Comparison of ENCODE assay signal across 1 cellular context in genomic region chr5:15009420-15009819, GRCh38.
TF ChIP-seq lines count a peak whose summit lies in the region.

No MANE protein-coding gene starts in this region.

TF ChIP-seq in HEK293, 187 proteins besides CTCF, POLR2A, EP300 and RAD21 (continued from another document and continues in another):
- 0 out of 2 replicates have a peak, but pooled peaks have one; percentile 13 for TF ChIP-seq ZNF398 (tag by site-specific recombination; IDR thresholded peaks at IDR 0.05)
- TF ChIP-seq ZSCAN30 (tag by site-specific recombination; IDR thresholded peaks at IDR 0.05), result peak; percentile 60; the same call in 1 of the 2 replicates
- TF ChIP-seq ZBTB26 (tag by site-specific recombination; optimal IDR thresholded peaks at IDR 0.05), result no peak
- no peak for TF ChIP-seq ZNF266 (tag by site-specific recombination; IDR thresholded peaks at IDR 0.05; ENCODE audit: low read depth)
- no peak for TF ChIP-seq ZNF76 (tag by site-specific recombination; IDR thresholded peaks at IDR 0.05; ENCODE audit: borderline replicate concordance, low read depth)
- no peak for TF ChIP-seq ZNF791 (tag by site-specific recombination; IDR thresholded peaks at IDR 0.05)
- no peak for TF ChIP-seq ZNF707 (tag by site-specific recombination; IDR thresholded peaks at IDR 0.05)
- TF ChIP-seq ZNF133 (tag by site-specific recombination; IDR thresholded peaks at IDR 0.05), result no peak
- TF ChIP-seq GLIS2 (tag by site-specific recombination; IDR thresholded peaks at IDR 0.05), result peak; percentile 47; the same call in 1 of the 2 replicates
- TF ChIP-seq ZFP69B (tag by site-specific recombination; IDR thresholded peaks at IDR 0.05), result 0 out of 2 replicates have a peak, but pooled peaks have one; percentile 16
- TF ChIP-seq PATZ1 (tag by site-specific recombination; IDR thresholded peaks at IDR 0.05), result peak; percentile 58; the same call in 1 of the 2 replicates
- peak; percentile 91 for TF ChIP-seq SP7 (tag by site-specific recombination; IDR thresholded peaks at IDR 0.05)
- no peak for TF ChIP-seq MYNN (tag by site-specific recombination; IDR thresholded peaks at IDR 0.05; ENCODE audit: borderline replicate concordance)
- no peak for TF ChIP-seq REST (tag by site-specific recombination; IDR thresholded peaks at IDR 0.05)
- TF ChIP-seq PRDM4 (tag by site-specific recombination; IDR thresholded peaks at IDR 0.05), result peak; percentile 77
- TF ChIP-seq ZNF660 (tag by site-specific recombination; IDR thresholded peaks at IDR 0.05), result peak; percentile 95
- no peak for TF ChIP-seq BCL11B (tag by site-specific recombination; IDR thresholded peaks at IDR 0.05; ENCODE audit: low read depth)
- TF ChIP-seq BCL6B (tag by site-specific recombination; IDR thresholded peaks at IDR 0.05), result peak; percentile 47; the same call in 1 of the 2 replicates
- no peak for TF ChIP-seq ZNF169 (tag by site-specific recombination; IDR thresholded peaks at IDR 0.05)
- TF ChIP-seq ZNF10 (tag by site-specific recombination; IDR thresholded peaks at IDR 0.05), result no peak
- peak; percentile 76; the same call in 1 of the 2 replicates for TF ChIP-seq ZNF626 (tag by site-specific recombination; IDR thresholded peaks at IDR 0.05)
- TF ChIP-seq ZNF354C (tag by site-specific recombination; IDR thresholded peaks at IDR 0.05; ENCODE audit: borderline replicate concordance, low read depth), result no peak
- TF ChIP-seq ZBTB1 (tag by site-specific recombination; IDR thresholded peaks at IDR 0.05), result 0 out of 2 replicates have a peak, but pooled peaks have one; percentile 72
- peak; percentile 87 for TF ChIP-seq ZNF629 (tag by site-specific recombination; IDR thresholded peaks at IDR 0.05)
- no peak for TF ChIP-seq ZNF837 (tag by site-specific recombination; IDR thresholded peaks at IDR 0.05)
- TF ChIP-seq ZSCAN4 (tag by site-specific recombination; IDR thresholded peaks at IDR 0.05), result no peak
- no peak for TF ChIP-seq ZNF416 (tag by site-specific recombination; IDR thresholded peaks at IDR 0.05)
- no peak for TF ChIP-seq ZNF747 (tag by site-specific recombination; IDR thresholded peaks at IDR 0.05)
- TF ChIP-seq ZNF184 (tag by site-specific recombination; IDR thresholded peaks at IDR 0.05), result peak; percentile 56
- peak; percentile 64 for TF ChIP-seq GLIS1 (tag by site-specific recombination; IDR thresholded peaks at IDR 0.05)
- TF ChIP-seq OSR2 (tag by site-specific recombination; IDR thresholded peaks at IDR 0.05), result peak; percentile 78
- peak; percentile 18; the same call in 1 of the 2 replicates for TF ChIP-seq ZNF830 (tag by site-specific recombination; IDR thresholded peaks at IDR 0.05; ENCODE audit: low read depth)
- TF ChIP-seq ZNF843 (tag by site-specific recombination; IDR thresholded peaks at IDR 0.05), result peak; percentile 95
- peak; percentile 85 for TF ChIP-seq ZNF366 (tag by site-specific recombination; conservative IDR thresholded peaks at IDR 0.05)
- peak; percentile 87 for TF ChIP-seq INSM2 (tag by site-specific recombination; IDR thresholded peaks at IDR 0.05)
- TF ChIP-seq ZNF639 (tag by site-specific recombination; IDR thresholded peaks at IDR 0.05), result peak; percentile 85
- peak; percentile 78 for TF ChIP-seq ZXDB (tag by site-specific recombination; IDR thresholded peaks at IDR 0.05)
- TF ChIP-seq ZSCAN23 (tag by site-specific recombination; IDR thresholded peaks at IDR 0.05), result no peak
- no peak for TF ChIP-seq ZNF394 (tag by site-specific recombination; IDR thresholded peaks at IDR 0.05; ENCODE audit: borderline replicate concordance)
- no peak for TF ChIP-seq ZSCAN18 (tag by site-specific recombination; IDR thresholded peaks at IDR 0.05)
- TF ChIP-seq ZNF24 (tag by site-specific recombination; IDR thresholded peaks at IDR 0.05), result no peak; the same call in 1 of the 2 replicates
- TF ChIP-seq OVOL3 (tag by site-specific recombination; IDR thresholded peaks at IDR 0.05), result peak; percentile 80
- TF ChIP-seq ZNF2 (tag by site-specific recombination; IDR thresholded peaks at IDR 0.05), result no peak; the same call in 1 of the 2 replicates
- TF ChIP-seq FEZF1 (tag by site-specific recombination; IDR thresholded peaks at IDR 0.05), result peak; percentile 88
- peak; percentile 67; the same call in 1 of the 2 replicates for TF ChIP-seq PRDM1 (tag by site-specific recombination; IDR thresholded peaks at IDR 0.05)
- TF ChIP-seq ZNF23 (tag by site-specific recombination; IDR thresholded peaks at IDR 0.05; ENCODE audit: borderline replicate concordance), result no peak
